In the genomic region with DNA sequence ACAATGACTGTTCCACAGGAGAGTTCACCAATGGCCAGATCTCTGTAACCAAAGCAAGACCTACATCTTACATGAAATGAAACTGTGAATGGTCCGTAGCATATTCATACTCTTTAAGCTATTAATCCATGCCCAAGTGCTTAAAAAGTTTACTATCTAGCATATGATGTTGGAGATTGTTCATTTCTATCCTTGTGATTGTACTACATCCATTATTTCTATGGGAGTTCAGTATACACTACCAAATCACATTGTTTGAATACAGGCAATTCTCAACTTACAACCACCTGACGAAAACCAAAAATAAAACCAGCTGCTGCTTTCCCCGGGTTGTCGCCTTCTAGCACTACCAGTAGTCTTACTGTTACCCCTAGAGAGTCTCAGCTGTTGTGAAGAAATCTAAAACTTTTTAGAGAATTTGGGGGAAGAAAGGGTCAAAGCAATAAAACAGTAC, we compare ENCODE assay signal across 10 cellular contexts. TPM values are rescaled to one million over a fixed set of nuclear protein-coding genes. Genes with fewer than 3 reads are reported as not detected.
A peak's percentile ranks its signal among the peaks of the same experiment; 100 is the strongest.
DNase-seq lines count a peak whose midpoint lies in the region; ATAC-seq, FAIRE-seq and TF ChIP-seq lines count a peak whose summit lies in the region.
"Had no signal": no experiment of that assay in that cellular context is flagged by ENCODE, and none has a peak within 500 bp of the region (broad histone marks: within the 10 kb centered on the region; RNA-seq: fewer than 3 reads in every experiment).

No MANE protein-coding gene starts in this region.

- peak overlapping the region; percentile 79 for H3K4me3 Mint-ChIP-seq in activated naive CD4-positive, alpha-beta T cell treated with anti-CD3 and anti-CD28 coated beads, Interleukin-2, amount 50 U/mL, for 24 hours

- H3K36me3 ChIP-seq in DOHH2 (ENCODE audit: control insufficient read depth, low read length): peaks cover 6% of the 10 kb centered on the region
- no peaks in the 10 kb centered on the region for H3K36me3 ChIP-seq in hepatocyte (replicated peaks; ENCODE audit: insufficient read depth, low read depth)

- H3K9me3 ChIP-seq in DOHH2 (ENCODE audit: control insufficient read depth, insufficient read depth, low read length) (no peaks in the 10 kb centered on the region), hepatocyte (ENCODE audit: low read depth) (no peaks in the 10 kb centered on the region)

- peaks cover 7% of the 10 kb centered on the region for H3K9me3 Mint-ChIP-seq in activated naive CD4-positive, alpha-beta T cell treated with anti-CD3 and anti-CD28 coated beads, Interleukin-2, amount 50 U/mL, for 24 hours

- H3K27me3 ChIP-seq in DOHH2 (ENCODE audit: control insufficient read depth, low read length) (no peaks in the 10 kb centered on the region), hepatocyte (no peaks in the 10 kb centered on the region)

- H3K4me2 ChIP-seq in DOHH2 (ENCODE audit: low read length) (peak overlapping the region; percentile 7; the same call in 1 of the 2 replicates), hepatocyte (no peak overlapping the region)
- H3K4me2 ChIP-seq: KMS-11 had no signal

- H3K27me3 Mint-ChIP-seq in activated naive CD4-positive, alpha-beta T cell treated with anti-CD3 and anti-CD28 coated beads, Interleukin-2, amount 50 U/mL, for 24 hours: no peaks in the 10 kb centered on the region

- peaks cover 25% of the 10 kb centered on the region for H3K36me3 Mint-ChIP-seq in activated naive CD4-positive, alpha-beta T cell treated with anti-CD3 and anti-CD28 coated beads, Interleukin-2, amount 50 U/mL, for 24 hours

- H3K9me2 ChIP-seq in DOHH2 (replicated peaks; ENCODE audit: control insufficient read depth, low read length) (no peaks in the 10 kb centered on the region), hepatocyte (replicated peaks; ENCODE audit: insufficient read depth) (no peaks in the 10 kb centered on the region)

- H3F3A ChIP-seq in DOHH2 (ENCODE audit: control insufficient read depth, insufficient read depth): no peaks in the 10 kb centered on the region

- WGBS in hepatocyte (ENCODE audit: low lambda C conversion rate, missing lambda C conversion rate): 88% methylated on average over 4 of the region's 4 CpGs

- no peak for FAIRE-seq in D721Med (lab: Jason Lieb, UNC)

- H3K27ac Mint-ChIP-seq in activated naive CD4-positive, alpha-beta T cell treated with anti-CD3 and anti-CD28 coated beads, Interleukin-2, amount 50 U/mL, for 24 hours: peak overlapping the region; percentile 99

- H3K27ac ChIP-seq in DOHH2 (ENCODE audit: low read depth, low read length) (no peak overlapping the region), hepatocyte (no peak overlapping the region)
- H3K27ac ChIP-seq: KMS-11 had no signal

- no peak overlapping the region for H3K4me3 ChIP-seq in DOHH2 (ENCODE audit: low read length)
- no peak overlapping the region for H3K4me3 ChIP-seq in hepatocyte

- H3K79me2 ChIP-seq in DOHH2 (ENCODE audit: control insufficient read depth, low read length) (peaks cover 57% of the 10 kb centered on the region), hepatocyte (peaks cover 20% of the 10 kb centered on the region)

- no peaks in the 10 kb centered on the region for H4K20me1 ChIP-seq in DOHH2 (ENCODE audit: control insufficient read depth, insufficient read depth, low read depth, low read length)
- no peaks in the 10 kb centered on the region for H4K20me1 ChIP-seq in hepatocyte (ENCODE audit: insufficient read depth, poor library complexity, severe bottlenecking)

- no peak overlapping the region for H2AFZ ChIP-seq in hepatocyte

- TF ChIP-seq CTCF in DOHH2 (IDR thresholded peaks at IDR 0.05; ENCODE audit: low read depth, low read length, poor library complexity, severe bottlenecking) (no peak), D721Med (IDR thresholded peaks at IDR 0.05; ENCODE audit: insufficient read depth, missing control alignments) (no peak), hepatocyte (IDR thresholded peaks at IDR 0.05; ENCODE audit: poor library complexity) (no peak)

- H3K4me1 ChIP-seq in DOHH2 (ENCODE audit: control insufficient read depth, low read length) (peaks cover 35% of the 10 kb centered on the region), hepatocyte (ENCODE audit: insufficient read depth) (no peaks in the 10 kb centered on the region)

- peak; percentile 59 for ATAC-seq in GM19438 (IDR thresholded peaks at IDR 0.05; ENCODE audit: low read depth, unreplicated experiment)
- ATAC-seq in HG03095 (IDR thresholded peaks at IDR 0.05; ENCODE audit: unreplicated experiment): peak; percentile 62

- peaks cover 52% of the 10 kb centered on the region for H3K4me1 Mint-ChIP-seq in activated naive CD4-positive, alpha-beta T cell treated with anti-CD3 and anti-CD28 coated beads, Interleukin-2, amount 50 U/mL, for 24 hours

- DNase-seq in NCI-H748 (lab: John Stamatoyannopoulos, UW; ENCODE audit: unreplicated experiment) (no peak), NCI-H510A treated with DMSO at 0.1 percent for 48 hours (lab: John Stamatoyannopoulos, UW) (no peak), D721Med (ENCODE audit: insufficient read length, low spot score) (no peak), hepatocyte (ENCODE audit: low spot score) (no peak)
- DNase-seq: DMS53 had no signal

RNA-seq across cellular contexts. Expression of a gene that starts 37.9 kb away (rescaled TPM):
- 9.4 TPM in 2 replicates for total RNA-seq in hepatocyte
- polyA plus RNA-seq in hepatocyte: 3.3 and 3.9 TPM in 2 replicates
